1 cellular context compared by ENCODE assay signal in genomic region chr1:173355281-173356031, GRCh38.
TF ChIP-seq lines count a peak whose summit lies in the region.

No MANE protein-coding gene starts in this region.

TF ChIP-seq in K562, 482 proteins besides CTCF, POLR2A, EP300 and RAD21 (continued from another document):
- TF ChIP-seq GMEB1 (CRISPR knock-in tag; IDR thresholded peaks at IDR 0.05), result no peak
- TF ChIP-seq AFF1 (IDR thresholded peaks at IDR 0.05; ENCODE audit: low read depth in 1 of 2, partially characterized antibody in 2 of 2), result peak in 1 of 2 experiments; percentile 49
- TF ChIP-seq NONO (IDR thresholded peaks at IDR 0.05; ENCODE audit: low read depth in 2 of 2, low read length in 1 of 2), result 0 out of 4 replicates have a peak, but pooled peaks of 1 of the 2 experiments have one; percentile 22
- TF ChIP-seq MXI1 (IDR thresholded peaks at IDR 0.05; ENCODE audit: low read depth, low read length), result peak; percentile 18; the same call in 1 of the 2 replicates
- no peak for TF ChIP-seq MLX (CRISPR knock-in tag; conservative IDR thresholded peaks at IDR 0.05)
- TF ChIP-seq ZFPM2 (CRISPR knock-in tag; IDR thresholded peaks at IDR 0.05), result no peak
- peak; percentile 100 for TF ChIP-seq C11orf30 (IDR thresholded peaks at IDR 0.05; ENCODE audit: low read depth)
- no peak for TF ChIP-seq PCBP1 (IDR thresholded peaks at IDR 0.05; ENCODE audit: low read depth, low read length, poor library complexity, severe bottlenecking)
